In the genomic region with DNA sequence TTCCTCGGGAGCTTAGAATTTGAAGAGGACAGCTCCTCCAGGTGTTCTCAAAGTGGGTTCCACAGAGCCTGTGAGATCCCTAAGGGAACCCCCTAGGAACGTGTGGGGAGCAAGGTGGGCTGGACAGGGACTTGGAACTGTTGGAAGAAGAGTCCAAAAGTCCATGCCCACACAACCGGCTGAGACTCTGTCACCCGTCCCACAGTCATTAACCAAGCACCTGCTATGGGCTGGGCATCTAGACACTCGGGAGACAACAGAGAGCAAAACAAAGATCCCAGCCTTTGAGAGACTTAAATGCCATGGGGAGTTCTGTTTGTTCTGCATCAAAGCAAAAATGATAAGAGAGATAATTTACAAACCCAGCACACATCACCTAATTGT, we compare ENCODE assay signal across 9 cellular contexts. TPM values are rescaled to one million over a fixed set of nuclear protein-coding genes. Genes with fewer than 3 reads are reported as not detected.
DNase-seq lines count a peak whose midpoint lies in the region; ATAC-seq and TF ChIP-seq lines count a peak whose summit lies in the region.
"Had no signal": no experiment of that assay in that cellular context is flagged by ENCODE, and none has a peak within 500 bp of the region (broad histone marks: within the 10 kb centered on the region; RNA-seq: fewer than 3 reads in every experiment).

No MANE protein-coding gene starts in this region.

- peak overlapping the region; percentile 5; the same call in 1 of the 2 replicates for H3K27ac ChIP-seq in WERI-Rb-1

- H3K36me3 Mint-ChIP-seq in Caco-2 (ENCODE audit: insufficient read depth, unreplicated experiment) (no peaks in the 10 kb centered on the region), neural crest cell (ENCODE audit: low read depth) (peaks cover 15% of the 10 kb centered on the region)
- H3K36me3 Mint-ChIP-seq: CD8-positive, alpha-beta memory T cell had no signal

- H3K4me1 Mint-ChIP-seq in Caco-2 (ENCODE audit: low read depth, unreplicated experiment): peaks cover 9% of the 10 kb centered on the region
- peaks cover 13% of the 10 kb centered on the region for H3K4me1 Mint-ChIP-seq in neural crest cell

- H3K27me3 Mint-ChIP-seq in Caco-2 (ENCODE audit: insufficient read depth, unreplicated experiment): no peaks in the 10 kb centered on the region
- no peaks in the 10 kb centered on the region for H3K27me3 Mint-ChIP-seq in neural crest cell (ENCODE audit: low read depth)

- CTCF ChIA-PET in Caco-2 (lab: Charles Lee): interaction anchor here (1.0 to 3.4 kb wide), 5 partner anchors 31 to 170 kb away, joined by 3 to 34 read pairs (median 4); no protein-coding TSS in a partner anchor

- no peak for ATAC-seq in GM21737 (IDR thresholded peaks at IDR 0.05; ENCODE audit: unreplicated experiment)

- H3K4me1 ChIP-seq in Caco-2: peaks cover 14% of the 10 kb centered on the region

- H3K9me3 Mint-ChIP-seq in Caco-2 (ENCODE audit: unreplicated experiment): no peaks in the 10 kb centered on the region
- no peaks in the 10 kb centered on the region for H3K9me3 Mint-ChIP-seq in neural crest cell
- H3K9me3 Mint-ChIP-seq: CD8-positive, alpha-beta memory T cell had no signal

- H3K9me3 ChIP-seq in Caco-2 (no peaks in the 10 kb centered on the region), WERI-Rb-1 (ENCODE audit: severe bottlenecking) (peaks cover 11% of the 10 kb centered on the region)

- DNase-seq in NCI-H345 (lab: John Stamatoyannopoulos, UW) (peak; percentile 36), NCI-H345 treated with DMSO at 0.1 percent for 48 hours (lab: John Stamatoyannopoulos, UW; ENCODE audit: unreplicated experiment) (no peak), Caco-2 (peak in 1 of 2 experiments; percentile 34), WERI-Rb-1 (no peak), neural crest cell (ENCODE audit: low read depth, low spot score) (no peak), GM19240 (ENCODE audit: insufficient read length, low spot score) (no peak), NCI-H1092 treated with DMSO at 0.1 percent for 48 hours (lab: John Stamatoyannopoulos, UW) (no peak)

- peak overlapping the region; percentile 10 for H3K4me3 Mint-ChIP-seq in Caco-2 (ENCODE audit: unreplicated experiment)
- no peak overlapping the region for H3K4me3 Mint-ChIP-seq in neural crest cell
- H3K4me3 Mint-ChIP-seq: CD8-positive, alpha-beta memory T cell had no signal

- intact Hi-C loops in Caco-2 (cut with micrococcal nuclease; ENCODE audit: unreplicated experiment): loop anchor here (1.0 to 2.0 kb wide), 2 partner anchors 62 to 136 kb away; partner anchors contain the start of gene KCNK5

- no peaks in the 10 kb centered on the region for H3K27me3 ChIP-seq in Caco-2 (replicated peaks; ENCODE audit: control insufficient read depth, insufficient read depth, low read length)
- H3K27me3 ChIP-seq in WERI-Rb-1 (ENCODE audit: insufficient read depth, low read depth, severe bottlenecking): no peaks in the 10 kb centered on the region

- no TSS peak for BruUV-seq in Caco-2 (replicated peaks; lab: Mats Ljungman, UMichigan)

- POLR2A ChIA-PET in Caco-2 (lab: Charles Lee): no interaction called here

- no peak overlapping the region for H3K27ac Mint-ChIP-seq in Caco-2 (ENCODE audit: unreplicated experiment)
- H3K27ac Mint-ChIP-seq in neural crest cell (ENCODE audit: unreplicated experiment): peak overlapping the region; percentile 87

- TF ChIP-seq CTCF in Caco-2 (IDR thresholded peaks at IDR 0.05; ENCODE audit: insufficient read depth in 1 of 2, low read depth in 1 of 2, low read length in 1 of 2, severe bottlenecking in 1 of 2, unreplicated experiment in 1 of 2) (no peak), WERI-Rb-1 (IDR thresholded peaks at IDR 0.05; ENCODE audit: low read depth, low read length) (no peak), neural crest cell (conservative IDR thresholded peaks at IDR 0.05) (no peak)

- no peaks in the 10 kb centered on the region for H3K36me3 ChIP-seq in Caco-2 (ENCODE audit: control insufficient read depth, insufficient read depth, low read length)
- H3K36me3 ChIP-seq in WERI-Rb-1: no peaks in the 10 kb centered on the region

- H3K4me3 ChIP-seq in Caco-2 (ENCODE audit: low read depth, low read length) (no peak overlapping the region), WERI-Rb-1 (ENCODE audit: low read depth, low read length) (no peak overlapping the region)

RNA-seq across cellular contexts. Expression of gene SAYSD1, which starts 51.9 kb away (rescaled TPM):
- total RNA-seq in Caco-2 (2022) (17.8 and 20.8 TPM in 2 replicates), neural crest cell (13.4 and 13.5 TPM in 2 replicates)
